ENCODE assay signal across 24 cellular contexts in genomic region chr12:22163594-22163993, GRCh38.
DNase-seq lines count a peak whose midpoint lies in the region; ATAC-seq and TF ChIP-seq lines count a peak whose summit lies in the region.
"Had no signal": no experiment of that assay in that cellular context is flagged by ENCODE, and none has a peak within 500 bp of the region (broad histone marks: within the 10 kb centered on the region; RNA-seq: fewer than 3 reads in every experiment).

No MANE protein-coding gene starts in this region.

- H3K4me3 ChIP-seq in naive thymus-derived CD4-positive, alpha-beta T cell (ENCODE audit: low read length): no peak overlapping the region
- H3K4me3 ChIP-seq in BE2C (ENCODE audit: low read depth, low read length): no peak overlapping the region
- H3K4me3 ChIP-seq: ascending aorta, K562, lung, prostate gland, sigmoid colon, SJCRH30 had no signal

- peaks cover 6% of the 10 kb centered on the region for H3K36me3 Mint-ChIP-seq in activated CD4-positive, alpha-beta T cell treated with anti-CD3 and anti-CD28 coated beads, Interleukin-2, amount 10 ng/mL, durations not matched to agents 7 days and 5 days (ENCODE audit: low read depth)
- H3K36me3 Mint-ChIP-seq in IgD-negative memory B cell: no peaks in the 10 kb centered on the region
- peaks cover 3% of the 10 kb centered on the region for H3K36me3 Mint-ChIP-seq in activated CD8-positive, alpha-beta T cell treated with anti-CD3 and anti-CD28 coated beads, Interleukin-2, amount 10 ng/mL, durations not matched to agents 7 days and 5 days (ENCODE audit: low read depth)
- peaks cover 0 to 8% (median 0%) of the 10 kb centered on the region in 5 donors for H3K36me3 Mint-ChIP-seq in naive thymus-derived CD4-positive, alpha-beta T cell

- no peaks in the 10 kb centered on the region for H3K36me3 ChIP-seq in naive thymus-derived CD4-positive, alpha-beta T cell (ENCODE audit: control insufficient read depth in 2 of 3, insufficient read depth in 3 of 3, low read length in 3 of 3)
- H3K36me3 ChIP-seq in BE2C: no peaks in the 10 kb centered on the region
- H3K36me3 ChIP-seq: ascending aorta, neutrophil, prostate gland, sigmoid colon, SJCRH30 had no signal

- no peak overlapping the region for H3K4me3 Mint-ChIP-seq in activated CD4-positive, alpha-beta T cell treated with anti-CD3 and anti-CD28 coated beads, Interleukin-2, amount 10 ng/mL, durations not matched to agents 7 days and 5 days
- no peak overlapping the region for H3K4me3 Mint-ChIP-seq in IgD-negative memory B cell
- no peak overlapping the region for H3K4me3 Mint-ChIP-seq in activated CD8-positive, alpha-beta T cell treated with anti-CD3 and anti-CD28 coated beads, Interleukin-2, amount 10 ng/mL, durations not matched to agents 7 days and 5 days
- H3K4me3 Mint-ChIP-seq in naive thymus-derived CD4-positive, alpha-beta T cell: peak overlapping the region in 9 of 10 donors; percentile 3 to 76 (median 57)

- TF ChIP-seq CTCF in BE2C (IDR thresholded peaks at IDR 0.05; ENCODE audit: low read depth, low read length): no peak

- CTCF ChIA-PET in activated CD4-positive, alpha-beta T cell treated with anti-CD3 and anti-CD28 coated beads, Interleukin-2, amount 10 ng/mL, durations not matched to agents 7 days and 5 days (lab: Charles Lee): no interaction called here
- CTCF ChIA-PET in activated CD8-positive, alpha-beta T cell treated with anti-CD3 and anti-CD28 coated beads, Interleukin-2, amount 10 ng/mL, durations not matched to agents 7 days and 5 days (lab: Charles Lee): interaction anchor here (1.1 to 1.2 kb wide), 2 partner anchors 20 to 43 kb away, joined by 3 to 4 read pairs; no protein-coding TSS in a partner anchor
- CTCF ChIA-PET in naive thymus-derived CD4-positive, alpha-beta T cell (lab: Charles Lee): interaction anchor here (1.3 kb wide), 1 partner anchor 62 kb away, joined by 3 read pairs; no protein-coding TSS in a partner anchor

- peaks cover 22 to 38% of the 10 kb centered on the region in 2 donors for H3K4me1 ChIP-seq in naive thymus-derived CD4-positive, alpha-beta T cell (ENCODE audit: control insufficient read depth in 2 of 2, insufficient read depth in 2 of 2, low read length in 2 of 2)
- H3K4me1 ChIP-seq in BE2C: no peaks in the 10 kb centered on the region
- H3K4me1 ChIP-seq: ascending aorta, prostate gland, sigmoid colon, SJCRH30 had no signal

- intact Hi-C loops in naive thymus-derived CD4-positive, alpha-beta T cell (cut with micrococcal nuclease): loop anchor here (5.0 to 10.0 kb wide), 4 partner anchors 116 to 471 kb away; partner anchors contain the start of genes CMAS (in 1 of the 2) and ETNK1 (in 1 of the 2)
- intact Hi-C loops in head of caudate nucleus (cut with DNase I): no loop called here

- no peaks in the 10 kb centered on the region for H3K9me3 ChIP-seq in naive thymus-derived CD4-positive, alpha-beta T cell (ENCODE audit: control insufficient read depth in 2 of 3, low read length in 3 of 3)
- no peaks in the 10 kb centered on the region for H3K9me3 ChIP-seq in BE2C
- H3K9me3 ChIP-seq: ascending aorta, neutrophil, prostate gland, sigmoid colon, SJCRH30 had no signal

- peak; percentile 57 for ATAC-seq in activated CD8-positive, alpha-beta T cell treated with anti-CD3 and anti-CD28 coated beads, Interleukin-2, amount 10 ng/mL, durations not matched to agents 7 days and 5 days
- peak; percentile 67 for ATAC-seq in naive thymus-derived CD4-positive, alpha-beta T cell
- ATAC-seq: K562 had no signal

- H3K4me1 Mint-ChIP-seq in activated CD4-positive, alpha-beta T cell treated with anti-CD3 and anti-CD28 coated beads, Interleukin-2, amount 10 ng/mL, durations not matched to agents 7 days and 5 days: peaks cover 40% of the 10 kb centered on the region
- H3K4me1 Mint-ChIP-seq in IgD-negative memory B cell: peaks cover 9 to 24% (median 18%) of the 10 kb centered on the region in 3 donors
- H3K4me1 Mint-ChIP-seq in activated CD8-positive, alpha-beta T cell treated with anti-CD3 and anti-CD28 coated beads, Interleukin-2, amount 10 ng/mL, durations not matched to agents 7 days and 5 days (ENCODE audit: low read depth): peaks cover 39% of the 10 kb centered on the region
- H3K4me1 Mint-ChIP-seq in naive thymus-derived CD4-positive, alpha-beta T cell: peaks cover 24 to 67% (median 64%) of the 10 kb centered on the region in 7 donors

- peak; percentile 8 for DNase-seq in activated CD4-positive, alpha-beta T cell treated with anti-CD3 and anti-CD28 coated beads, Interleukin-2, amount 10 ng/mL, durations not matched to agents 7 days and 5 days
- no peak for DNase-seq in activated CD4-positive, alpha-beta T cell treated with anti-CD3 and anti-CD28 coated beads for 4 hours
- DNase-seq in activated CD8-positive, alpha-beta T cell treated with anti-CD3 and anti-CD28 coated beads, Interleukin-2, amount 10 ng/mL, durations not matched to agents 7 days and 5 days: no peak
- DNase-seq in naive thymus-derived CD4-positive, alpha-beta T cell: peak in 6 of 9 donors; percentile 10 to 28 (median 24)
- DNase-seq in NCI-H187 (lab: John Stamatoyannopoulos, UW) (no peak), head of caudate nucleus (no peak), BE2C (no peak)
- DNase-seq: activated CD4-positive, alpha-beta T cell treated with anti-CD3 and anti-CD28 coated beads for 48 hours; activated CD8-positive, alpha-beta memory T cell treated with anti-CD3 and anti-CD28 coated beads, Interleukin-2, amount 50 U/mL, for 4 hours; activated gamma-delta T cell treated with Interleukin-2 at 50 U/mL for 16 hours; Calu3; glutamatergic neuron; kidney glomerular epithelial cell; NCI-H1436 treated with DMSO at 0.1 percent for 48 hours; NCI-H2171 treated with DMSO at 0.1 percent for 48 hours; NCI-H526 treated with DMSO at 0.1 percent for 48 hours; sigmoid colon; SJCRH30 had no signal

- H3K27me3 Mint-ChIP-seq in activated CD4-positive, alpha-beta T cell treated with anti-CD3 and anti-CD28 coated beads, Interleukin-2, amount 10 ng/mL, durations not matched to agents 7 days and 5 days: no peaks in the 10 kb centered on the region
- no peaks in the 10 kb centered on the region for H3K27me3 Mint-ChIP-seq in IgD-negative memory B cell
- no peaks in the 10 kb centered on the region for H3K27me3 Mint-ChIP-seq in activated CD8-positive, alpha-beta T cell treated with anti-CD3 and anti-CD28 coated beads, Interleukin-2, amount 10 ng/mL, durations not matched to agents 7 days and 5 days (ENCODE audit: low read depth)
- H3K27me3 Mint-ChIP-seq in naive thymus-derived CD4-positive, alpha-beta T cell: no peaks in the 10 kb centered on the region

- H3K9me3 Mint-ChIP-seq in activated CD4-positive, alpha-beta T cell treated with anti-CD3 and anti-CD28 coated beads, Interleukin-2, amount 10 ng/mL, durations not matched to agents 7 days and 5 days: peaks cover 19% of the 10 kb centered on the region
- peaks cover 0 to 9% (median 0%) of the 10 kb centered on the region in 3 donors for H3K9me3 Mint-ChIP-seq in IgD-negative memory B cell
- peaks cover 3% of the 10 kb centered on the region for H3K9me3 Mint-ChIP-seq in activated CD8-positive, alpha-beta T cell treated with anti-CD3 and anti-CD28 coated beads, Interleukin-2, amount 10 ng/mL, durations not matched to agents 7 days and 5 days (ENCODE audit: insufficient read depth)
- H3K9me3 Mint-ChIP-seq in naive thymus-derived CD4-positive, alpha-beta T cell: peaks cover 0 to 9% (median 0%) of the 10 kb centered on the region in 11 donors

- H3K27me3 ChIP-seq in naive thymus-derived CD4-positive, alpha-beta T cell (ENCODE audit: control insufficient read depth in 2 of 2, insufficient read depth in 2 of 2, low read length in 2 of 2): no peaks in the 10 kb centered on the region
- no peaks in the 10 kb centered on the region for H3K27me3 ChIP-seq in BE2C
- H3K27me3 ChIP-seq: ascending aorta, neutrophil, sigmoid colon, SJCRH30 had no signal

- H3K27ac Mint-ChIP-seq in activated CD4-positive, alpha-beta T cell treated with anti-CD3 and anti-CD28 coated beads, Interleukin-2, amount 10 ng/mL, durations not matched to agents 7 days and 5 days: peak overlapping the region; percentile 73
- peak overlapping the region in 2 of 3 donors; percentile 52 to 84 for H3K27ac Mint-ChIP-seq in IgD-negative memory B cell
- peak overlapping the region; percentile 71 for H3K27ac Mint-ChIP-seq in activated CD8-positive, alpha-beta T cell treated with anti-CD3 and anti-CD28 coated beads, Interleukin-2, amount 10 ng/mL, durations not matched to agents 7 days and 5 days
- peak overlapping the region in 8 of 9 donors; percentile 21 to 82 (median 70) for H3K27ac Mint-ChIP-seq in naive thymus-derived CD4-positive, alpha-beta T cell

- H3K27ac ChIP-seq in naive thymus-derived CD4-positive, alpha-beta T cell (ENCODE audit: low read depth, low read length): no peak overlapping the region
- H3K27ac ChIP-seq: ascending aorta, neutrophil, prostate gland, sigmoid colon, SJCRH30 had no signal

- POLR2A ChIA-PET in activated CD4-positive, alpha-beta T cell treated with anti-CD3 and anti-CD28 coated beads, Interleukin-2, amount 10 ng/mL, durations not matched to agents 7 days and 5 days (lab: Charles Lee): no interaction called here
- POLR2A ChIA-PET in activated CD8-positive, alpha-beta T cell treated with anti-CD3 and anti-CD28 coated beads, Interleukin-2, amount 10 ng/mL, durations not matched to agents 7 days and 5 days (lab: Charles Lee): no interaction called here
- POLR2A ChIA-PET in naive thymus-derived CD4-positive, alpha-beta T cell (lab: Charles Lee): interaction anchor here (1.2 kb wide), 1 partner anchor 8 kb away, joined by 4 read pairs; no protein-coding TSS in a partner anchor

Comparison
In these comparisons a context has a peak if more than half of its experiments do, and no peak if none do; other contexts are left out.
1. DNase-seq: peak in activated CD4-positive, alpha-beta T cell treated with anti-CD3 and anti-CD28 coated beads, Interleukin-2, amount 10 ng/mL, durations not matched to agents 7 days and 5 days (single experiment) and naive thymus-derived CD4-positive, alpha-beta T cell (6 of 9); none in activated CD4-positive, alpha-beta T cell treated with anti-CD3 and anti-CD28 coated beads for 4 hours (0 of 2), activated CD8-positive, alpha-beta T cell treated with anti-CD3 and anti-CD28 coated beads, Interleukin-2, amount 10 ng/mL, durations not matched to agents 7 days and 5 days (single experiment), NCI-H187 (0 of 2), head of caudate nucleus (0 of 42) and BE2C (single experiment).
2. H3K4me3 Mint-ChIP-seq: peak in naive thymus-derived CD4-positive, alpha-beta T cell (9 of 10); none in activated CD4-positive, alpha-beta T cell treated with anti-CD3 and anti-CD28 coated beads, Interleukin-2, amount 10 ng/mL, durations not matched to agents 7 days and 5 days (single experiment), IgD-negative memory B cell (0 of 4) and activated CD8-positive, alpha-beta T cell treated with anti-CD3 and anti-CD28 coated beads, Interleukin-2, amount 10 ng/mL, durations not matched to agents 7 days and 5 days (single experiment).
3. Peak in every context shown above with its lines, with median percentiles within 50 percentile points of each other: H3K27ac Mint-ChIP-seq.